ENCODE assay signal across 8 cellular contexts in the genomic region with DNA sequence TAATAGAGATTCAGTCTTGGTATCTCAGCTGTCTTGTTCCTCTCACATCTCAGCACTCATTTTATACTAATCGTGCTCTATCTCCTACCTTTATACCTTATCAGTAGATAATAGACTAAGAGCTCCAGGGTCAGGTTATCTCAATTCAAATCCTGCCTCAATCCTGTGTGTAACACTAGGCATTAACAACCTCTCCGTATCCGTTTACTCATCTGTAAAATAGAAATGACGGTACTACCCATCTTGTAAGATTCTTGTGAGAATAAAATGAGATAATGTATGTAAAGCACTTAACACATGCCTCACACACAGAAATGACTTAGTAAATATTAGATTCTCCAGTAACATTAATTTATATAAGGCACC. TPM values are rescaled to one million over a fixed set of nuclear protein-coding genes. Genes with fewer than 3 reads are reported as not detected.
DNase-seq lines count a peak whose midpoint lies in the region; ATAC-seq and TF ChIP-seq lines count a peak whose summit lies in the region.

No MANE protein-coding gene starts in this region.

- peak overlapping the region; percentile 7; the same call in 1 of the 2 replicates for H3K18ac ChIP-seq in IMR-90 (ENCODE audit: low read depth, low read length)
- H3K18ac ChIP-seq in neuronal stem cell (ENCODE audit: low read length) = no peak overlapping the region

- no peak overlapping the region for H2BK12ac ChIP-seq in neuronal stem cell (ENCODE audit: low read length)

- H3K14ac ChIP-seq in IMR-90 (replicated peaks; ENCODE audit: low read depth, low read length) (peak overlapping the region; percentile 53; the same call in 1 of the 2 replicates), neuronal stem cell (ENCODE audit: low read length) (no peak overlapping the region)

- H2BK20ac ChIP-seq in IMR-90 (ENCODE audit: low read depth, low read length) = no peak overlapping the region

- peak overlapping the region; percentile 10; the same call in 1 of the 2 replicates for H3K23ac ChIP-seq in IMR-90 (ENCODE audit: low read depth, low read length)
- H3K23ac ChIP-seq in neuronal stem cell (ENCODE audit: low read depth, low read length, poor library complexity) = no peak overlapping the region

- peak overlapping the region; percentile 85 to 93 for H4K8ac ChIP-seq in IMR-90 (ENCODE audit: low read depth in 2 of 2, low read length in 2 of 2)
- no peak overlapping the region for H4K8ac ChIP-seq in neuronal stem cell (ENCODE audit: low read depth, low read length)

- peaks cover 16% of the 10 kb centered on the region for H4K20me1 ChIP-seq in IMR-90 (ENCODE audit: insufficient read depth, low read length)

- H3K27ac ChIP-seq in IMR-90 (ENCODE audit: insufficient read depth, low read length) (peak overlapping the region; percentile 30), coronary artery (peak overlapping the region; percentile 91 to 99), neuronal stem cell (replicated peaks; ENCODE audit: low read length) (peak overlapping the region; percentile 88)

- no peaks in the 10 kb centered on the region; the same call in 1 of the 2 replicates for H3K9me1 ChIP-seq in IMR-90 (ENCODE audit: insufficient read depth, low read length)

- peak overlapping the region; percentile 24; the same call in 1 of the 2 replicates for H4K5ac ChIP-seq in IMR-90 (ENCODE audit: low read depth, low read length)

- BruUV-seq in IMR-90 (replicated peaks; lab: Mats Ljungman, UMichigan) = no TSS peak

- in situ Hi-C loops in IMR-90 (cut with MboI; ENCODE audit: low sequenced_read_pairs) (no loop called here), GM13976 (cut with MboI; ENCODE audit: low sequenced_read_pairs, unreplicated experiment) (no loop called here)

- H2BK5ac ChIP-seq in IMR-90 (ENCODE audit: low read depth, low read length, poor library complexity, severe bottlenecking) = peak overlapping the region; percentile 62
- H2BK5ac ChIP-seq in neuronal stem cell (ENCODE audit: low read length) = no peak overlapping the region

- no peak for TF ChIP-seq CTCF in GM06990 (IDR thresholded peaks at IDR 0.05; ENCODE audit: insufficient read depth, low read length, poor library complexity, severe bottlenecking)
- TF ChIP-seq CTCF in IMR-90 (conservative IDR thresholded peaks at IDR 0.05; ENCODE audit: low read depth, low read length) = no peak
- no peak for TF ChIP-seq CTCF in coronary artery (IDR thresholded peaks at IDR 0.05)
- no peak for TF ChIP-seq CTCF in GM13976 (IDR thresholded peaks at IDR 0.05; ENCODE audit: borderline replicate concordance, control extremely low read depth, extremely low read depth, insufficient read depth, missing control alignments)

- H3K36me3 ChIP-seq in GM06990 (ENCODE audit: control insufficient read depth, insufficient read depth, low read length) (peaks cover 1% of the 10 kb centered on the region), IMR-90 (ENCODE audit: control insufficient read depth, insufficient read depth, low read length) (no peaks in the 10 kb centered on the region; the same call in 1 of the 2 replicates), neuronal stem cell (replicated peaks in 1 of 2; ENCODE audit: control insufficient read depth in 2 of 2, insufficient read depth in 2 of 2, low read length in 2 of 2) (peaks cover 2 to 14% of the 10 kb centered on the region in 2 donors)

- DNase-seq in GM06990 (ENCODE audit: extremely low read depth, insufficient read length) (no peak), IMR-90 (no peak), coronary artery (ENCODE audit: low spot score) (no peak), neuronal stem cell (ENCODE audit: low spot score) (no peak), GM13976 (ENCODE audit: low spot score) (no peak), NCI-H446 (lab: John Stamatoyannopoulos, UW) (no peak)
- no peak for DNase-seq in stimulated activated CD4-positive, alpha-beta T cell treated with anti-CD3 and anti-CD28 coated beads, Interleukin-12 subunit alpha, Interleukin-12 subunit beta, amount 100 ng/mL, for 4 hours

- CTCF ChIA-PET in IMR-90 (lab: Yijun Ruan, JAX) = interaction anchor here (0.6 to 1.1 kb wide), 3 partner anchors 12 to 47 kb away, joined by 3 to 6 read pairs (median 4); no protein-coding TSS in a partner anchor

- peak overlapping the region; percentile 45; the same call in 1 of the 3 replicates for H2BK15ac ChIP-seq in IMR-90 (ENCODE audit: low read depth, low read length)
- H2BK15ac ChIP-seq in neuronal stem cell (ENCODE audit: low read length) = no peak overlapping the region

- no peak for TF ChIP-seq POLR2A in IMR-90 (IDR thresholded peaks at IDR 0.05; ENCODE audit: low read depth, low read length)

- H3K9me3 ChIP-seq in IMR-90 (ENCODE audit: control insufficient read depth, insufficient read depth, low read length) (no peaks in the 10 kb centered on the region), neuronal stem cell (replicated peaks in 1 of 2; ENCODE audit: control insufficient read depth in 2 of 2, insufficient read depth in 1 of 2, low read depth in 1 of 2, low read length in 2 of 2) (no peaks in the 10 kb centered on the region)

- H2BK120ac ChIP-seq in IMR-90 (ENCODE audit: low read depth, low read length) (no peak overlapping the region), neuronal stem cell (ENCODE audit: low read depth, low read length) (no peak overlapping the region)

- intact Hi-C loops in IMR-90 (cut with micrococcal nuclease) = no loop called here

- H2AK5ac ChIP-seq in IMR-90 (ENCODE audit: low read depth, low read length) (no peak overlapping the region), neuronal stem cell (ENCODE audit: low read depth, low read length) (no peak overlapping the region)

- POLR2A ChIA-PET in IMR-90 (lab: Charles Lee; ENCODE audit: unreplicated experiment) = interaction anchor here (0.6 kb wide), 2 partner anchors 1112 to 1737 kb away, joined by 4 to 17 read pairs; no protein-coding TSS in a partner anchor

- H3K4ac ChIP-seq in IMR-90 (ENCODE audit: low read depth, low read length) (peak overlapping the region; percentile 43; the same call in 1 of the 2 replicates), neuronal stem cell (ENCODE audit: low read length) (no peak overlapping the region)

- 0 out of 2 replicates have a peak overlapping the region, but pooled peaks have one; percentile 45 for H3K56ac ChIP-seq in IMR-90 (ENCODE audit: extremely low read depth, insufficient read depth, low read length)

- WGBS in IMR-90 (ENCODE audit: extremely low coverage in 2 of 2, insufficient read length in 1 of 2), 2 experiments = no CpG with 5 or more reads among the region's 4 CpGs
- WGBS in neuronal stem cell (ENCODE audit: extremely low coverage in 2 of 2, insufficient read length in 2 of 2, insufficient replicate concordance in 1 of 2), 2 donors = no CpG with 5 or more reads among the region's 4 CpGs

- H3K79me1 ChIP-seq in IMR-90 (ENCODE audit: low read depth in 1 of 2, low read length in 2 of 2) (peaks cover 0 to 6% of the 10 kb centered on the region in 2 experiments; a peak in 1 of 4 replicates), neuronal stem cell (ENCODE audit: low read depth, low read length) (peaks cover 3% of the 10 kb centered on the region)

- no peak overlapping the region for H4K91ac ChIP-seq in IMR-90 (ENCODE audit: insufficient read depth, low read depth, low read length)
- no peak overlapping the region for H4K91ac ChIP-seq in neuronal stem cell (ENCODE audit: low read depth, low read length, poor library complexity)

- TF ChIP-seq RAD21 in IMR-90 (IDR thresholded peaks at IDR 0.05; ENCODE audit: low read length) = no peak

- no peak overlapping the region for H2AK9ac ChIP-seq in IMR-90 (replicated peaks; ENCODE audit: low read depth, low read length, poor library complexity)

- no peaks in the 10 kb centered on the region for H3K27me3 ChIP-seq in GM06990 (replicated peaks; ENCODE audit: control insufficient read depth, insufficient read depth, low read length)
- H3K27me3 ChIP-seq in IMR-90 (ENCODE audit: control insufficient read depth, insufficient read depth, low read length) = no peaks in the 10 kb centered on the region
- H3K27me3 ChIP-seq in neuronal stem cell (ENCODE audit: control insufficient read depth in 3 of 3, insufficient read depth in 3 of 3, low read depth in 1 of 3, low read length in 3 of 3) = no peaks in the 10 kb centered on the region

- dilution Hi-C loops in IMR-90 (cut with HindIII; ENCODE audit: low sequenced_read_pairs, unreplicated experiment) = no loop called here

- H2AFZ ChIP-seq in IMR-90 (replicated peaks; ENCODE audit: low read length, poor library complexity) (no peak overlapping the region), neuronal stem cell (ENCODE audit: low read length) (peak overlapping the region; percentile 89)

- no peak for ATAC-seq in IMR-90 (ENCODE audit: low read depth)
- ATAC-seq in activated CD4-positive, CD25-positive, alpha-beta regulatory T cell treated with anti-CD3 and anti-CD28 coated beads, Interleukin-2, amount 50 U/mL, for 24 hours = no peak

- peaks cover 3% of the 10 kb centered on the region; the same call in 1 of the 2 replicates for H3K4me1 ChIP-seq in IMR-90 (ENCODE audit: control insufficient read depth, insufficient read depth, low read length)
- peaks cover 2 to 5% of the 10 kb centered on the region in 2 donors for H3K4me1 ChIP-seq in neuronal stem cell (ENCODE audit: control insufficient read depth in 2 of 2, insufficient read depth in 1 of 2, low read depth in 1 of 2, low read length in 2 of 2)

- H3K9ac ChIP-seq in IMR-90 (ENCODE audit: low read depth, low read length) (peak overlapping the region; percentile 64), neuronal stem cell (ENCODE audit: low read depth, low read length, poor library complexity) (no peak overlapping the region)

- H3K4me3 ChIP-seq in GM06990 (replicated peaks; ENCODE audit: low read depth, low read length) (peak overlapping the region; percentile 43), IMR-90 (ENCODE audit: insufficient read depth, low read depth, low read length) (peak overlapping the region; percentile 20; the same call in 1 of the 2 replicates), coronary artery (peak overlapping the region; percentile 96), neuronal stem cell (ENCODE audit: low read length in 2 of 2) (peak overlapping the region in 1 of 2 donors; percentile 71)

- H3K4me2 ChIP-seq in IMR-90 (ENCODE audit: low read depth, low read length) = peak overlapping the region; percentile 59
- H3K4me2 ChIP-seq in neuronal stem cell (ENCODE audit: insufficient read depth, low read length, poor library complexity, severe bottlenecking) = no peak overlapping the region

TF ChIP-seq in IMR-90, 13 proteins besides CTCF, POLR2A, EP300 and RAD21 (continues in another document):
- no peak for TF ChIP-seq MXI1 (IDR thresholded peaks at IDR 0.05; ENCODE audit: borderline replicate concordance, low read depth, low read length)

RNA-seq across cellular contexts. Expression of gene P4HA1, which starts 0.6 kb away (rescaled TPM):
- total RNA-seq in IMR-90 (2012; rRNA removed) = 241 and 376 TPM in 2 replicates
- 133 and 178 TPM in 2 replicates for polyA plus RNA-seq in IMR-90 (2012; rRNA removed)
- 23.4 and 30.4 TPM in 2 replicates for polyA plus RNA-seq in IMR-90 (2012; cell fraction: cytosol; rRNA removed)
- polyA plus RNA-seq in IMR-90 (2012; cell fraction: nucleus; rRNA removed; ENCODE audit: low replicate concordance) = 5.0 and 68.2 TPM in 2 replicates
- 31.1 TPM for polyA plus RNA-seq in neuronal stem cell (2013, experiment 1 of 2)
- 32.5 TPM for polyA plus RNA-seq in neuronal stem cell (2013, experiment 2 of 2)

RNA-seq across cellular contexts. Expression of gene NUDT13, which starts 13.0 kb away (rescaled TPM):
- 0.90 and 1.1 TPM in 2 replicates for total RNA-seq in IMR-90 (2012; rRNA removed)
- 1.3 and 1.7 TPM in 2 replicates for polyA plus RNA-seq in IMR-90 (2012; rRNA removed)
- polyA plus RNA-seq in IMR-90 (2012; cell fraction: cytosol; rRNA removed) = 0.35 and 0.52 TPM in 2 replicates
- polyA plus RNA-seq in IMR-90 (2012; cell fraction: nucleus; rRNA removed; ENCODE audit: low replicate concordance) = 0.97 and 5.1 TPM in 2 replicates
- polyA plus RNA-seq in neuronal stem cell (2013, experiment 1 of 2) = 0.74 TPM
- 0.58 TPM for polyA plus RNA-seq in neuronal stem cell (2013, experiment 2 of 2)

Comparison
In these comparisons a context has a peak if more than half of its experiments do, and no peak if none do; other contexts are left out.
1. H3K27ac ChIP-seq: peak in every context shown above with its lines; median percentile 95 in coronary artery; 88 in neuronal stem cell; 30 in IMR-90.